Comparison of ENCODE assay signal across 23 cellular contexts in genomic region chr2:70061317-70061716, GRCh38.
"Had no signal": no experiment of that assay in that cellular context is flagged by ENCODE, and none has a peak within 500 bp of the region (broad histone marks: within the 10 kb centered on the region; RNA-seq: fewer than 3 reads in every experiment).

No MANE protein-coding gene starts in this region.

- H3K9ac ChIP-seq: KMS-11 had no signal

- H3K9me3 ChIP-seq: SJSA1 had no signal

- H3K4me3 ChIP-seq: K562, SJSA1, SK-N-MC had no signal

- ATAC-seq: K562 had no signal

- H3K4me2 ChIP-seq: KMS-11 had no signal

- FAIRE-seq: K562, RCC 7860 had no signal

- DNase-seq: Kasumi-1, MM.1S, NCI-H1092 treated with DMSO at 0.1 percent for 48 hours, NCI-H1436, NCI-H187, NCI-H2029, NCI-H2081 treated with DMSO at 0.1 percent for 48 hours, NCI-H2171, NCI-H226, NCI-H446, NCI-H510A, NCI-H524 treated with DMSO at 0.1 percent for 48 hours, NCI-H69, NCI-H774, Right ventricle myocardium superior, RPMI8226, SIG-M5 had no signal

- H3K27me3 ChIP-seq: SJSA1 had no signal

- H3K4me1 ChIP-seq: SJSA1 had no signal

- H3K27me3 Mint-ChIP-seq: IgD-negative memory B cell had no signal

- H3K9me3 Mint-ChIP-seq: IgD-negative memory B cell had no signal

- H3K27ac ChIP-seq: KMS-11, SJSA1, SK-N-MC had no signal
